ENCODE assay signal across 18 cellular contexts in the genomic region with DNA sequence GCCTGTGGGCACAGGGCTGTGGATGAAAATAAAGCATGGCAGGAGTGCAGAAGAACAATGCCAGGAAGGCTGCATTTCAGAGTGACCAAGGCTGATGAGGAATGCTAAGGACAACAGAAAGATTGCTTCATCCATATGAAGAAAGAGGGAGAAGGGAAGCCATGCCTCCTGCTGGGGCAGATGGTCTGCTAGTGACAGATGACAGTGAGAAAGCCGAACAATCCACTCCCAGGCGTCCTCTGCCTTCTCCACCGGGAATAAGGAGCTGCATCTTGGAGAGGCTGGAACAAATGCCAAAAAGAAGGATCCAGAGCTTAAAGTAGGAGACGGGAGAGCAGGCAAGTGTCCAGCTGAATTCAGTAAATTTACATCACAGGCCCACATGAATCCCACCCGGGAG. TPM values are rescaled to one million over a fixed set of nuclear protein-coding genes. Genes with fewer than 3 reads are reported as not detected.
A peak's percentile ranks its signal among the peaks of the same experiment; 100 is the strongest.
DNase-seq lines count a peak whose midpoint lies in the region; ATAC-seq, FAIRE-seq and TF ChIP-seq lines count a peak whose summit lies in the region.
"Had no signal": no experiment of that assay in that cellular context is flagged by ENCODE, and none has a peak within 500 bp of the region (broad histone marks: within the 10 kb centered on the region; RNA-seq: fewer than 3 reads in every experiment).

No MANE protein-coding gene starts in this region.

- no peaks in the 10 kb centered on the region for H3K27me3 ChIP-seq in vagina
- H3K27me3 ChIP-seq: upper lobe of left lung had no signal

- no peak overlapping the region for H3K4me3 ChIP-seq in vagina
- H3K4me3 ChIP-seq: HAP-1, upper lobe of left lung had no signal

- H3K9me3 ChIP-seq in vagina: no peaks in the 10 kb centered on the region
- H3K9me3 ChIP-seq: HAP-1, upper lobe of left lung had no signal

- H3K4me3 Mint-ChIP-seq in glutamatergic neuron (ENCODE audit: unreplicated experiment): peak overlapping the region; percentile 57
- H3K4me3 Mint-ChIP-seq in activated T-helper 1 cell treated with anti-CD3 and anti-CD28 coated beads, Interleukin-12 subunit alpha, Interleukin-12 subunit beta, Interleukin-2, Interleukin-4 antibody, amounts not matched to agents 30 ng/mL and 10 ng/mL and 1 ng/mL, durations not matched to agents 14 hours and 24 hours and 36 hours: no peak overlapping the region
- H3K4me3 Mint-ChIP-seq: stimulated activated naive B cell treated with anti-CD40 and anti-IgM and Interleukin-4, amounts not matched to agents 10 μg/mL and 1 μg/mL and 100 μg/mL, for 72 hours had no signal

- no peaks in the 10 kb centered on the region for H3K36me3 ChIP-seq in vagina
- H3K36me3 ChIP-seq: HAP-1, upper lobe of left lung had no signal

- DNase-seq in Right ventricle myocardium superior: no peak
- DNase-seq in left cardiac atrium: no peak
- DNase-seq in amniotic epithelial cell (ENCODE audit: low read depth): peak; percentile 69
- DNase-seq in glutamatergic neuron: peak; percentile 47
- DNase-seq in vagina (ENCODE audit: extremely low spot score in 2 of 2): peak in 1 of 2 donors; percentile 88
- no peak for DNase-seq in urothelium cell line (ENCODE audit: low spot score)
- DNase-seq in activated T-helper 1 cell treated with anti-CD3 and anti-CD28 coated beads, Interleukin-12 subunit alpha, Interleukin-12 subunit beta, Interleukin-2, Interleukin-4 antibody, amounts not matched to agents 30 ng/mL and 10 ng/mL and 1 ng/mL, durations not matched to agents 14 hours and 24 hours and 36 hours (ENCODE audit: low spot score): no peak
- DNase-seq: activated CD4-positive, alpha-beta T cell treated with anti-CD3 and anti-CD28 coated beads for 4 hours; activated CD8-positive, alpha-beta memory T cell treated with anti-CD3 and anti-CD28 coated beads, Interleukin-2, amount 50 U/mL, for 4 hours; activated naive CD4-positive, alpha-beta T cell treated with Interleukin-2 at 50 U/mL for 16 hours; GDM1; NCI-H187; NCI-H510A; stimulated activated naive B cell treated with anti-CD40 and anti-IgM and Interleukin-4, amounts not matched to agents 10 μg/mL and 1 μg/mL and 100 μg/mL, for 72 hours; T1000 had no signal

- no peak for TF ChIP-seq POLR2A in vagina (IDR thresholded peaks at IDR 0.05)

- no peak for TF ChIP-seq CTCF in glutamatergic neuron (IDR thresholded peaks at IDR 0.05; ENCODE audit: partially characterized antibody, unreplicated experiment)
- no peak for TF ChIP-seq CTCF in vagina (IDR thresholded peaks at IDR 0.05)

- peak overlapping the region; percentile 92 for H3K27ac Mint-ChIP-seq in glutamatergic neuron (ENCODE audit: unreplicated experiment)
- no peak overlapping the region for H3K27ac Mint-ChIP-seq in activated T-helper 1 cell treated with anti-CD3 and anti-CD28 coated beads, Interleukin-12 subunit alpha, Interleukin-12 subunit beta, Interleukin-2, Interleukin-4 antibody, amounts not matched to agents 30 ng/mL and 10 ng/mL and 1 ng/mL, durations not matched to agents 14 hours and 24 hours and 36 hours
- H3K27ac Mint-ChIP-seq: stimulated activated naive B cell treated with anti-CD40 and anti-IgM and Interleukin-4, amounts not matched to agents 10 μg/mL and 1 μg/mL and 100 μg/mL, for 72 hours had no signal

- peaks cover 7% of the 10 kb centered on the region for H3K27me3 Mint-ChIP-seq in glutamatergic neuron (ENCODE audit: unreplicated experiment)
- H3K27me3 Mint-ChIP-seq in activated T-helper 1 cell treated with anti-CD3 and anti-CD28 coated beads, Interleukin-12 subunit alpha, Interleukin-12 subunit beta, Interleukin-2, Interleukin-4 antibody, amounts not matched to agents 30 ng/mL and 10 ng/mL and 1 ng/mL, durations not matched to agents 14 hours and 24 hours and 36 hours (ENCODE audit: insufficient read depth): peaks cover 22% of the 10 kb centered on the region

- H3K27ac ChIP-seq in vagina: peak overlapping the region; percentile 19

- peak; percentile 14 for ATAC-seq in Right ventricle myocardium superior (ENCODE audit: poor library complexity)
- no peak for ATAC-seq in left cardiac atrium
- ATAC-seq in GM18873 (IDR thresholded peaks at IDR 0.05; ENCODE audit: low FRiP score, unreplicated experiment): no peak
- ATAC-seq: stimulated activated naive B cell treated with anti-CD40 and anti-IgM and Interleukin-4, amounts not matched to agents 10 μg/mL and 1 μg/mL and 100 μg/mL, for 72 hours had no signal

- intact Hi-C loops in Right ventricle myocardium superior (cut with DNase I): no loop called here
- intact Hi-C loops in left cardiac atrium (cut with DNase I): no loop called here
- intact Hi-C loops in vagina (cut with DNase I): no loop called here
- intact Hi-C loops in activated T-helper 1 cell treated with anti-CD3 and anti-CD28 coated beads, Interleukin-12 subunit alpha, Interleukin-12 subunit beta, Interleukin-2, Interleukin-4 antibody, amounts not matched to agents 30 ng/mL and 10 ng/mL and 1 ng/mL, durations not matched to agents 14 hours and 24 hours and 36 hours (cut with micrococcal nuclease): no loop called here

- peaks cover 6% of the 10 kb centered on the region for H3K4me1 ChIP-seq in vagina

- peaks cover 7% of the 10 kb centered on the region for H3K9me3 Mint-ChIP-seq in glutamatergic neuron (ENCODE audit: unreplicated experiment)
- no peaks in the 10 kb centered on the region for H3K9me3 Mint-ChIP-seq in activated T-helper 1 cell treated with anti-CD3 and anti-CD28 coated beads, Interleukin-12 subunit alpha, Interleukin-12 subunit beta, Interleukin-2, Interleukin-4 antibody, amounts not matched to agents 30 ng/mL and 10 ng/mL and 1 ng/mL, durations not matched to agents 14 hours and 24 hours and 36 hours
- H3K9me3 Mint-ChIP-seq: stimulated activated naive B cell treated with anti-CD40 and anti-IgM and Interleukin-4, amounts not matched to agents 10 μg/mL and 1 μg/mL and 100 μg/mL, for 72 hours had no signal

- peaks cover 39% of the 10 kb centered on the region for H3K4me1 Mint-ChIP-seq in glutamatergic neuron (ENCODE audit: low read depth, unreplicated experiment)
- no peaks in the 10 kb centered on the region for H3K4me1 Mint-ChIP-seq in activated T-helper 1 cell treated with anti-CD3 and anti-CD28 coated beads, Interleukin-12 subunit alpha, Interleukin-12 subunit beta, Interleukin-2, Interleukin-4 antibody, amounts not matched to agents 30 ng/mL and 10 ng/mL and 1 ng/mL, durations not matched to agents 14 hours and 24 hours and 36 hours (ENCODE audit: low read depth)

- H3K36me3 Mint-ChIP-seq in glutamatergic neuron (ENCODE audit: unreplicated experiment): no peaks in the 10 kb centered on the region
- H3K36me3 Mint-ChIP-seq in activated T-helper 1 cell treated with anti-CD3 and anti-CD28 coated beads, Interleukin-12 subunit alpha, Interleukin-12 subunit beta, Interleukin-2, Interleukin-4 antibody, amounts not matched to agents 30 ng/mL and 10 ng/mL and 1 ng/mL, durations not matched to agents 14 hours and 24 hours and 36 hours (ENCODE audit: low read depth): no peaks in the 10 kb centered on the region
- H3K36me3 Mint-ChIP-seq: stimulated activated naive B cell treated with anti-CD40 and anti-IgM and Interleukin-4, amounts not matched to agents 10 μg/mL and 1 μg/mL and 100 μg/mL, for 72 hours had no signal

- FAIRE-seq in urothelium cell line (lab: Jason Lieb, UNC): no peak

RNA-seq across cellular contexts. Expression of gene DDX20, which starts 33.4 kb away (rescaled TPM):
- total RNA-seq in Right ventricle myocardium superior (5.8 TPM), left cardiac atrium (1 to 10 TPM; 7.8 TPM), glutamatergic neuron (ENCODE audit: unreplicated experiment) (17.3 TPM), vagina (16.2 TPM)
- total RNA-seq in activated T-helper 1 cell treated with anti-CD3 and anti-CD28 coated beads, Interleukin-12 subunit alpha, Interleukin-12 subunit beta, Interleukin-2, Interleukin-4 antibody, amounts not matched to agents 30 ng/mL and 10 ng/mL and 1 ng/mL, durations not matched to agents 14 hours and 24 hours and 36 hours: 21.5 and 25.2 TPM in 2 replicates

RNA-seq across cellular contexts. Expression of gene INKA2, which starts 49.9 kb away (rescaled TPM):
- total RNA-seq in Right ventricle myocardium superior (28.4 TPM), left cardiac atrium (10 to 100 TPM; 18.4 to 31.7 TPM), glutamatergic neuron (ENCODE audit: unreplicated experiment) (112 TPM), vagina (6.1 TPM)
- total RNA-seq in activated T-helper 1 cell treated with anti-CD3 and anti-CD28 coated beads, Interleukin-12 subunit alpha, Interleukin-12 subunit beta, Interleukin-2, Interleukin-4 antibody, amounts not matched to agents 30 ng/mL and 10 ng/mL and 1 ng/mL, durations not matched to agents 14 hours and 24 hours and 36 hours: 1.3 and 1.7 TPM in 2 replicates

Comparison
In these comparisons a context has a peak if more than half of its experiments do, and no peak if none do; other contexts are left out.
1. DNase-seq: peak in amniotic epithelial cell (single experiment) and glutamatergic neuron (single experiment); none in Right ventricle myocardium superior (single experiment), left cardiac atrium (single experiment), urothelium cell line (single experiment) and activated T-helper 1 cell treated with anti-CD3 and anti-CD28 coated beads, Interleukin-12 subunit alpha, Interleukin-12 subunit beta, Interleukin-2, Interleukin-4 antibody, amounts not matched to agents 30 ng/mL and 10 ng/mL and 1 ng/mL, durations not matched to agents 14 hours and 24 hours and 36 hours (single experiment).